17 cellular contexts compared by ENCODE assay signal in the genomic region with DNA sequence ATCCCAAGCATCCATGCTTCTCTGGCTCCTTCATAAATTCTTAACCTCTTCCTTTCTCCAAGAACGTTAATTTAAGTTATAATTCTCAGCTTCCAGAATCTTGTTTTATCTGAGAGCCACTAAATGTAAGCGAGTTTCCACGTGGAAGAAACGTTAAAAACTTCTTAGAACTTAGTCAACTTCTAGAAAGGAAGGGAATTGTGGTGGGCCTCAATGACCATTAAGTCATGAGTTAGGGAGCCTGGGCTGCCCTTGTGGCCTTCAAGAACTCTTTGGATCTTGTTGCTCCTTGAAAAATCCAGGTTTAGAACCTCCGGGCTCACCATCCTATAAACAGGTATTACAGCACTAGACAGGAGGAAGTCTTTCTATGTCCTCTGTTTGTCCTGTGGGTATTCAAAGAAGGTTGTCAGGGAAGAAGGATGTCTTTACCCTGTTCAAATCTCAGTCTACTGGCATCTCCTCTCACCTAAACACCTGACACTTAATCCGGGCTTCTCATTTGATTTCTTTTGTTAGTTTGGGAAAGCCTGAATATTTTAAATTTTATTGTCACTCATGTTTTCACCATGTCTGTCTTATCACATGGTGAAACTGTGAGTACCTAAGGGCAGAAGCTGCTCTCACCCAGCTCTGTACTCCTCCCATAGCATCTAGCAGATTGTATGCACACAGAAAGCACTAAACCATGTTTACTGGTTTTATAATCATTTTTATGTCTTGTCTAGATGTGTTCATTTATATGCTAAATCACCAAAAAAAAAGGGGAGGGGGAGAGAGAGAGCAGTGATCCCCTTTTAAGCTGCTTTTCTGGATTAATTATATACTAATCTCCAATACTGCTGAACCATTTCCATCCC. TPM values are rescaled to one million over a fixed set of nuclear protein-coding genes. Genes with fewer than 3 reads are reported as not detected.
DNase-seq lines count a peak whose midpoint lies in the region; FAIRE-seq and TF ChIP-seq lines count a peak whose summit lies in the region.
"Had no signal": no experiment of that assay in that cellular context is flagged by ENCODE, and none has a peak within 500 bp of the region (broad histone marks: within the 10 kb centered on the region; RNA-seq: fewer than 3 reads in every experiment).

No MANE protein-coding gene starts in this region.

- H3K27me3 ChIP-seq in astrocyte (ENCODE audit: insufficient read depth, low read length), result no peaks in the 10 kb centered on the region
- H3K27me3 ChIP-seq in hepatocyte, result no peaks in the 10 kb centered on the region
- no peaks in the 10 kb centered on the region for H3K27me3 ChIP-seq in stomach smooth muscle (ENCODE audit: control insufficient read depth in 1 of 2, insufficient read depth in 2 of 2, low read length in 2 of 2)

- H3K79me2 ChIP-seq in astrocyte (ENCODE audit: insufficient read depth, low read length), result peaks cover 99% of the 10 kb centered on the region
- H3K79me2 ChIP-seq in hepatocyte, result peaks cover 100% of the 10 kb centered on the region

- H3K36me3 Mint-ChIP-seq in astrocyte (ENCODE audit: low read depth, unreplicated experiment), result peaks cover 9% of the 10 kb centered on the region
- H3K36me3 Mint-ChIP-seq: CD8-positive, alpha-beta T cell had no signal

- peak overlapping the region; percentile 34 for H3K4me3 Mint-ChIP-seq in astrocyte (ENCODE audit: unreplicated experiment)
- H3K4me3 Mint-ChIP-seq: CD8-positive, alpha-beta T cell; stimulated activated naive CD8-positive, alpha-beta T cell treated with anti-CD3 and anti-CD28 coated beads, Interleukin-15, Interleukin-2, amounts not matched to agents 100 ng/mL and 50 ng/mL, for 24 hours had no signal

- H3K9me2 ChIP-seq in hepatocyte (replicated peaks; ENCODE audit: insufficient read depth), result no peaks in the 10 kb centered on the region

- no peaks in the 10 kb centered on the region for H3K9me3 ChIP-seq in astrocyte (ENCODE audit: insufficient read depth, low read depth, low read length)
- no peaks in the 10 kb centered on the region for H3K9me3 ChIP-seq in hepatocyte (ENCODE audit: low read depth)
- no peaks in the 10 kb centered on the region for H3K9me3 ChIP-seq in stomach smooth muscle (ENCODE audit: control insufficient read depth in 2 of 2, low read length in 2 of 2)
- H3K9me3 ChIP-seq: mucosa of descending colon had no signal

- H3K9ac ChIP-seq in astrocyte (ENCODE audit: low read length) (peak overlapping the region; percentile 71), stomach smooth muscle (ENCODE audit: low read length in 2 of 2) (no peak overlapping the region)
- H3K9ac ChIP-seq: KMS-11 had no signal

- H2AFZ ChIP-seq in astrocyte (ENCODE audit: low read depth, low read length) (no peak overlapping the region), hepatocyte (no peak overlapping the region)

- no peaks in the 10 kb centered on the region for H3K27me3 Mint-ChIP-seq in astrocyte (ENCODE audit: low read depth, unreplicated experiment)

- H3K4me1 ChIP-seq in astrocyte (ENCODE audit: insufficient read depth, low read length), result peaks cover 77% of the 10 kb centered on the region
- H3K4me1 ChIP-seq in hepatocyte (ENCODE audit: insufficient read depth), result peaks cover 80% of the 10 kb centered on the region
- H3K4me1 ChIP-seq in stomach smooth muscle (ENCODE audit: control insufficient read depth, insufficient read depth, low read length), result peaks cover 46% of the 10 kb centered on the region

- peak overlapping the region; percentile 79 for H3K27ac ChIP-seq in astrocyte (ENCODE audit: low read depth, low read length)
- peak overlapping the region; percentile 94 for H3K27ac ChIP-seq in hepatocyte
- H3K27ac ChIP-seq in stomach smooth muscle (ENCODE audit: low read length), result peak overlapping the region; percentile 38
- H3K27ac ChIP-seq: KMS-11 had no signal

- intact Hi-C loops in posterior cingulate gyrus (cut with DNase I), result no loop called here

- DNase-seq in HCEC 1CT (peak; percentile 46), astrocyte (ENCODE audit: low read depth) (no peak), hepatocyte (ENCODE audit: low spot score) (no peak), posterior cingulate gyrus (no peak), NCI-H226 (no peak), DMS114 treated with DMSO at 0.1 percent for 48 hours (lab: John Stamatoyannopoulos, UW; ENCODE audit: unreplicated experiment) (no peak)
- DNase-seq: activated CD8-positive, alpha-beta memory T cell treated with anti-CD3 and anti-CD28 coated beads for 24 hours; activated gamma-delta T cell treated with Interleukin-2 at 50 U/mL for 16 hours; CD8-positive, alpha-beta T cell; mucosa of descending colon; NCI-H1694; NCI-H524 treated with DMSO at 0.1 percent for 48 hours; SHP77 had no signal

- peaks cover 76% of the 10 kb centered on the region for H4K20me1 ChIP-seq in astrocyte (ENCODE audit: insufficient read depth, low read length)
- peaks cover 82% of the 10 kb centered on the region for H4K20me1 ChIP-seq in hepatocyte (ENCODE audit: insufficient read depth, poor library complexity, severe bottlenecking)

- no peaks in the 10 kb centered on the region for H3K9me3 Mint-ChIP-seq in astrocyte (ENCODE audit: unreplicated experiment)
- H3K9me3 Mint-ChIP-seq: CD8-positive, alpha-beta T cell had no signal

- H3K4me2 ChIP-seq in astrocyte (ENCODE audit: low read length), result peak overlapping the region; percentile 75
- peak overlapping the region; percentile 88 for H3K4me2 ChIP-seq in hepatocyte
- H3K4me2 ChIP-seq: KMS-11 had no signal

- no peak for FAIRE-seq in astrocyte (lab: Jason Lieb, UNC)
- FAIRE-seq: endometrium had no signal

- peaks cover 68% of the 10 kb centered on the region for H3K4me1 Mint-ChIP-seq in astrocyte (ENCODE audit: low read depth, unreplicated experiment)

- H3K4me3 ChIP-seq in astrocyte (ENCODE audit: insufficient read depth, low read depth, low read length) (peak overlapping the region; percentile 9), hepatocyte (no peak overlapping the region), stomach smooth muscle (ENCODE audit: low read length in 2 of 2) (no peak overlapping the region)
- H3K4me3 ChIP-seq: mucosa of descending colon had no signal

- TF ChIP-seq CTCF in astrocyte (IDR thresholded peaks at IDR 0.05; ENCODE audit: insufficient read depth, low read depth, low read length) (no peak), hepatocyte (IDR thresholded peaks at IDR 0.05; ENCODE audit: poor library complexity) (no peak)

- H3K36me3 ChIP-seq in astrocyte (ENCODE audit: insufficient read depth, low read length) (peaks cover 12% of the 10 kb centered on the region), hepatocyte (replicated peaks; ENCODE audit: insufficient read depth, low read depth) (no peaks in the 10 kb centered on the region), stomach smooth muscle (ENCODE audit: control insufficient read depth in 2 of 2, insufficient read depth in 2 of 2, low read length in 2 of 2) (no peaks in the 10 kb centered on the region)

- H3K27ac Mint-ChIP-seq in astrocyte (ENCODE audit: unreplicated experiment), result peak overlapping the region; percentile 91
- H3K27ac Mint-ChIP-seq: CD8-positive, alpha-beta T cell; stimulated activated naive CD8-positive, alpha-beta T cell treated with anti-CD3 and anti-CD28 coated beads, Interleukin-15, Interleukin-2, amounts not matched to agents 100 ng/mL and 50 ng/mL, for 24 hours had no signal

- WGBS in hepatocyte (ENCODE audit: low lambda C conversion rate, missing lambda C conversion rate), result 93% methylated on average over 6 of the region's 6 CpGs

RNA-seq across cellular contexts. Expression of gene RND3, which starts 6.3 kb away (rescaled TPM):
- total RNA-seq in astrocyte (92.0 and 117 TPM in 2 replicates), hepatocyte (133 and 135 TPM in 2 replicates)
- polyA plus RNA-seq in hepatocyte, result 110 and 118 TPM in 2 replicates
- total RNA-seq: CD8-positive, alpha-beta T cell had no signal

Comparison
In these comparisons a context has a peak if more than half of its experiments do, and no peak if none do; other contexts are left out.
1. H3K27ac ChIP-seq: peak in every context shown above with its lines; median percentile 94 in hepatocyte; 79 in astrocyte; 38 in stomach smooth muscle.